In genomic region chr6:137552809-137553208, GRCh38 we compare ENCODE assay signal across 1 cellular context.
A peak's percentile ranks its signal among the peaks of the same experiment; 100 is the strongest.
TF ChIP-seq lines count a peak whose summit lies in the region.

No MANE protein-coding gene starts in this region.

TF ChIP-seq in HepG2, 621 proteins besides CTCF, POLR2A, EP300 and RAD21 (continued from another document):
- TF ChIP-seq ARID3A (IDR thresholded peaks at IDR 0.05; ENCODE audit: low read depth, low read length) (no peak), HNF4A (CRISPR knock-in tag; IDR thresholded peaks at IDR 0.05) (peak; percentile 36; the same call in 1 of the 2 replicates), ZNF460 (CRISPR knock-in tag; IDR thresholded peaks at IDR 0.05; ENCODE audit: borderline replicate concordance) (no peak), ZNF331 (CRISPR knock-in tag; IDR thresholded peaks at IDR 0.05) (0 out of 2 replicates have a peak, but pooled peaks have one; percentile 26), ZNF609 (CRISPR knock-in tag; IDR thresholded peaks at IDR 0.05; ENCODE audit: borderline replicate concordance) (no peak), CHCHD3 (CRISPR knock-in tag; IDR thresholded peaks at IDR 0.05) (no peak), ATAD3A (CRISPR knock-in tag; IDR thresholded peaks at IDR 0.05) (no peak), ZNF891 (CRISPR knock-in tag; IDR thresholded peaks at IDR 0.05) (no peak), ZSCAN20 (CRISPR knock-in tag; IDR thresholded peaks at IDR 0.05; ENCODE audit: borderline replicate concordance) (no peak), RFX1 (IDR thresholded peaks at IDR 0.05) (no peak), NR3C1 (CRISPR knock-in tag; IDR thresholded peaks at IDR 0.05) (no peak), ELF4 (CRISPR knock-in tag; IDR thresholded peaks at IDR 0.05; ENCODE audit: borderline replicate concordance) (no peak), TRIM22 (IDR thresholded peaks at IDR 0.05) (no peak), SRF (IDR thresholded peaks at IDR 0.05; ENCODE audit: low read depth, low read length) (0 out of 2 replicates have a peak, but pooled peaks have one; percentile 7), NR2F6 (IDR thresholded peaks at IDR 0.05) (no peak), NR2F6 (CRISPR knock-in tag; IDR thresholded peaks at IDR 0.05) (peak; percentile 24; the same call in 1 of the 2 replicates), ZFX (CRISPR knock-in tag; IDR thresholded peaks at IDR 0.05; ENCODE audit: low read depth) (0 out of 2 replicates have a peak, but pooled peaks have one; percentile 14), ADNP (CRISPR knock-in tag; IDR thresholded peaks at IDR 0.05) (no peak)
TF ChIP-seq in HepG2: peak in this region for 8.
